In the genomic region with DNA sequence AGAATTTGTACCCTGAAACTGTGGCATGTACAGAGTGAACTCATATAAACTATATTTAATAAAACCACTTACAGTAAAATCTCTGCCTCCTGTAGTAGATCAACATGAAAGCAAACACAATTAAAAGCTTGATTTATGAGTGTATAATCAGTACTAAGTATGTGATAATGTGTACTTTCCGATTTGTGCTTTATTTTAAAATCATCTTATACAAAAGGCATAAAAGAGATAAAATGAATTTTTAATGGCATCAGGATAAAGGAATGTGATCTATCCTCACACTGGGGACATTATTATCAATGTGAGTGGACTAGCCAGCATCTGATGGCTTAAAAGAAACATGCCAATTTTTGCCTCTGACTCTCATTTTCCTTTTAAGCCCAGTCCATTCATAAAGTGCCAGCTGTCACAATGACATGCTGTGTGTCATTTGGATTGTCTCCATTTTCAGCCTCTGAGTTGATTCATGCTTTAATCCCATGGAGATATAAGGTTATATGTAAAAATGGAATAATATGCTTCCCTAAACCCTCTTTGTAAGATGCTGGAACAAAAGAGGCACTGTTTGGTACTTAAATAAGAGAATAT, we compare ENCODE assay signal across 15 cellular contexts.
DNase-seq lines count a peak whose midpoint lies in the region; ATAC-seq and TF ChIP-seq lines count a peak whose summit lies in the region.
"Had no signal": no experiment of that assay in that cellular context is flagged by ENCODE, and none has a peak within 500 bp of the region (broad histone marks: within the 10 kb centered on the region; RNA-seq: fewer than 3 reads in every experiment).

No MANE protein-coding gene starts in this region.

- no peak overlapping the region for H3K9ac ChIP-seq in SK-N-SH
- H3K9ac ChIP-seq: BLaER1 had no signal

- H3F3A ChIP-seq in SK-N-SH (replicated peaks; ENCODE audit: insufficient read depth), result no peaks in the 10 kb centered on the region

- CTCF ChIA-PET in SK-N-SH (lab: Yijun Ruan, JAX), result no interaction called here
- CTCF ChIA-PET in naive thymus-derived CD4-positive, alpha-beta T cell (lab: Charles Lee), result no interaction called here

- no peaks in the 10 kb centered on the region for H4K20me1 ChIP-seq in SK-N-SH (ENCODE audit: insufficient read depth)
- H4K20me1 ChIP-seq: BLaER1 had no signal

- H3K79me2 ChIP-seq in SK-N-SH (ENCODE audit: insufficient read depth), result no peaks in the 10 kb centered on the region

- whole genome bisulfite sequencing in SK-N-SH (ENCODE audit: low lambda C conversion rate), result 4% methylated on average over 1 of the region's 1 CpG

- TF ChIP-seq RAD21 in SK-N-SH (IDR thresholded peaks at IDR 0.05; ENCODE audit: low read length), result no peak

- no peaks in the 10 kb centered on the region for H3K9me2 ChIP-seq in SK-N-SH

- no peak overlapping the region for H3K4me3 ChIP-seq in SK-N-SH (ENCODE audit: low read depth in 2 of 2, low read length in 1 of 2)
- no peak overlapping the region for H3K4me3 ChIP-seq in brain microvascular endothelial cell (ENCODE audit: low read depth, low read length)
- no peak overlapping the region for H3K4me3 ChIP-seq in naive thymus-derived CD4-positive, alpha-beta T cell (ENCODE audit: low read length)
- H3K4me3 ChIP-seq: BLaER1, GM23338 had no signal

- H3K27ac ChIP-seq in SK-N-SH (ENCODE audit: low read depth in 2 of 2, low read length in 1 of 2) (peak overlapping the region in 1 of 2 experiments; percentile 43; a peak in 2 of 4 replicates), brain microvascular endothelial cell (no peak overlapping the region)
- H3K27ac ChIP-seq in naive thymus-derived CD4-positive, alpha-beta T cell (ENCODE audit: low read depth, low read length), result no peak overlapping the region
- H3K27ac ChIP-seq: BLaER1, RWPE1 had no signal

- no peak overlapping the region for H3K4me2 ChIP-seq in SK-N-SH
- H3K4me2 ChIP-seq: BLaER1, GM23338 had no signal

- peak; percentile 2 for DNase-seq in AG08396 (ENCODE audit: low spot score)
- DNase-seq in COR-L47 (lab: John Stamatoyannopoulos, UW), result peak; percentile 28
- peak; percentile 5 for DNase-seq in SK-N-SH
- peak; percentile 63 for DNase-seq in medulla oblongata (ENCODE audit: extremely low spot score)
- no peak for DNase-seq in brain microvascular endothelial cell
- no peak for DNase-seq in GM13976 (ENCODE audit: low spot score)
- no peak for DNase-seq in naive thymus-derived CD4-positive, alpha-beta T cell
- DNase-seq: CD8-positive, alpha-beta memory T cell; DMS 273 treated with DMSO at 0.1 percent for 48 hours; NCI-H187; NCI-H2227 treated with DMSO at 0.1 percent for 48 hours; T-cell had no signal

- H3K9me3 Mint-ChIP-seq in naive thymus-derived CD4-positive, alpha-beta T cell, result peaks cover 0 to 42% (median 12%) of the 10 kb centered on the region in 11 donors

- no peak for ATAC-seq in naive thymus-derived CD4-positive, alpha-beta T cell
- ATAC-seq: GM23338, T-cell had no signal

- no peak overlapping the region for H3K4me3 Mint-ChIP-seq in naive thymus-derived CD4-positive, alpha-beta T cell
- H3K4me3 Mint-ChIP-seq: CD8-positive, alpha-beta memory T cell; GM23338; T-cell had no signal

- H3K36me3 Mint-ChIP-seq in naive thymus-derived CD4-positive, alpha-beta T cell, result peaks cover 0 to 7% (median 0%) of the 10 kb centered on the region in 5 donors
- H3K36me3 Mint-ChIP-seq: CD8-positive, alpha-beta memory T cell; T-cell had no signal

- TF ChIP-seq EP300 in SK-N-SH (IDR thresholded peaks at IDR 0.05; ENCODE audit: borderline replicate concordance in 1 of 2, low read depth in 1 of 2, low read length in 1 of 2), result no peak

- no peak overlapping the region for H2AFZ ChIP-seq in SK-N-SH (ENCODE audit: low read depth)
- H2AFZ ChIP-seq: GM23338 had no signal

- H3K4me1 ChIP-seq in SK-N-SH (ENCODE audit: control insufficient read depth in 1 of 2, insufficient read depth in 2 of 2, low read depth in 1 of 2, low read length in 1 of 2), result no peaks in the 10 kb centered on the region; a peak in 1 of 4 replicates
- H3K4me1 ChIP-seq in naive thymus-derived CD4-positive, alpha-beta T cell (ENCODE audit: control insufficient read depth in 2 of 2, insufficient read depth in 2 of 2, low read length in 2 of 2), result no peaks in the 10 kb centered on the region
- H3K4me1 ChIP-seq: BLaER1 had no signal

- H3K4me1 Mint-ChIP-seq in naive thymus-derived CD4-positive, alpha-beta T cell, result no peaks in the 10 kb centered on the region
- H3K4me1 Mint-ChIP-seq: CD8-positive, alpha-beta memory T cell; GM23338; T-cell had no signal

- no peak overlapping the region for H3K27ac Mint-ChIP-seq in naive thymus-derived CD4-positive, alpha-beta T cell
- H3K27ac Mint-ChIP-seq: CD8-positive, alpha-beta memory T cell; GM23338; T-cell had no signal

- in situ Hi-C loops in brain microvascular endothelial cell (cut with HindIII; ENCODE audit: low pct_ligation_motif_present, low sequenced_read_pairs) (no loop called here), GM13976 (cut with MboI; ENCODE audit: low sequenced_read_pairs, unreplicated experiment) (no loop called here)

- TF ChIP-seq CTCF in SK-N-SH (IDR thresholded peaks at IDR 0.05) (no peak), brain microvascular endothelial cell (IDR thresholded peaks at IDR 0.05; ENCODE audit: low read depth, low read length, missing control alignments) (no peak), GM13976 (IDR thresholded peaks at IDR 0.05; ENCODE audit: borderline replicate concordance, control extremely low read depth, extremely low read depth, insufficient read depth, missing control alignments) (no peak)

- H3K27me3 ChIP-seq in SK-N-SH (ENCODE audit: insufficient read depth) (no peaks in the 10 kb centered on the region), brain microvascular endothelial cell (replicated peaks) (no peaks in the 10 kb centered on the region)
- H3K27me3 ChIP-seq in naive thymus-derived CD4-positive, alpha-beta T cell (ENCODE audit: control insufficient read depth in 2 of 2, insufficient read depth in 2 of 2, low read length in 2 of 2), result no peaks in the 10 kb centered on the region
- H3K27me3 ChIP-seq: BLaER1 had no signal

- POLR2A ChIA-PET in SK-N-SH (lab: Yijun Ruan, JAX), result no interaction called here
- POLR2A ChIA-PET in naive thymus-derived CD4-positive, alpha-beta T cell (lab: Charles Lee), result no interaction called here

- no peaks in the 10 kb centered on the region for H3K36me3 ChIP-seq in SK-N-SH (replicated peaks in 1 of 2; ENCODE audit: control insufficient read depth in 1 of 2, insufficient read depth in 2 of 2, low read length in 1 of 2)
- H3K36me3 ChIP-seq in brain microvascular endothelial cell (replicated peaks), result no peaks in the 10 kb centered on the region
- no peaks in the 10 kb centered on the region for H3K36me3 ChIP-seq in naive thymus-derived CD4-positive, alpha-beta T cell (ENCODE audit: control insufficient read depth in 2 of 3, insufficient read depth in 3 of 3, low read length in 3 of 3)
- H3K36me3 ChIP-seq: BLaER1 had no signal

- intact Hi-C loops in naive thymus-derived CD4-positive, alpha-beta T cell (cut with micrococcal nuclease), result no loop called here

- H3K9me3 ChIP-seq in SK-N-SH, result 0 out of 2 replicates have a peak, but pooled peaks cover 8% of the 10 kb centered on the region
- H3K9me3 ChIP-seq in naive thymus-derived CD4-positive, alpha-beta T cell (ENCODE audit: control insufficient read depth in 2 of 3, low read length in 3 of 3), result no peaks in the 10 kb centered on the region
- H3K9me3 ChIP-seq: BLaER1 had no signal

- no peaks in the 10 kb centered on the region for H3K27me3 Mint-ChIP-seq in naive thymus-derived CD4-positive, alpha-beta T cell
- H3K27me3 Mint-ChIP-seq: CD8-positive, alpha-beta memory T cell; T-cell had no signal

TF ChIP-seq in SK-N-SH, 30 proteins besides CTCF, POLR2A, EP300 and RAD21:
- TF ChIP-seq RCOR1 (IDR thresholded peaks at IDR 0.05; ENCODE audit: low read length), result no peak
- TF ChIP-seq, protein P1, sequence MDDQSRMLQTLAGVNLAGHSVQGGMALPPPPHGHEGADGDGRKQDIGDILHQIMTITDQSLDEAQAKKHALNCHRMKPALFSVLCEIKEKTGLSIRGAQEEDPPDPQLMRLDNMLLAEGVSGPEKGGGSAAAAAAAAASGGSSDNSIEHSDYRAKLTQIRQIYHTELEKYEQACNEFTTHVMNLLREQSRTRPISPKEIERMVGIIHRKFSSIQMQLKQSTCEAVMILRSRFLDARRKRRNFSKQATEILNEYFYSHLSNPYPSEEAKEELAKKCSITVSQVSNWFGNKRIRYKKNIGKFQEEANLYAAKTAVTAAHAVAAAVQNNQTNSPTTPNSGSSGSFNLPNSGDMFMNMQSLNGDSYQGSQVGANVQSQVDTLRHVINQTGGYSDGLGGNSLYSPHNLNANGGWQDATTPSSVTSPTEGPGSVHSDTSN (IDR thresholded peaks at IDR 0.05), result no peak

Comparison
In these comparisons a context has a peak if more than half of its experiments do, and no peak if none do; other contexts are left out.
1. DNase-seq: peak in AG08396 (single experiment), COR-L47 (single experiment), SK-N-SH (single experiment) and medulla oblongata (single experiment); none in brain microvascular endothelial cell (single experiment), GM13976 (single experiment) and naive thymus-derived CD4-positive, alpha-beta T cell (0 of 9).